28 cellular contexts compared by ENCODE assay signal in the genomic region with DNA sequence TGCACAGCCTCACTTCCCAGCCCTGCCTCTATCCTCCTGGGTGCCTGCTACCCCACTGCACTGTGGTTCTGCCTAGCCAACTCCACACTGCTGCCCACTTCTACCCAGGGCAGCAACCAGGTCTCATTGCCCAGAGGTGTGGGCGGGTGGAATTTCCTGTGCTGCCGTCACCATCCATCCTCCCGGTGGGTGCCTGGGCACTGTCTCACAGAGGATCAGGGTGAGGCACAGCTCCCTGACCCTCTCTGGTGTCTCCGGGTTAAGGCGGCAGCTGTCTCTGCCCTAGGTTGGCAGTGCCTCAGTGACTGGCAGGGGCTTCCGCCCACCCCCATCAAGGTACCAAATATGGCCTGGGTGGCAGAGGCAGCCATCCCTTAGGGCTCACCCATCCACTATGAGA.
"Had no signal": no experiment of that assay in that cellular context is flagged by ENCODE, and none has a peak within 500 bp of the region (broad histone marks: within the 10 kb centered on the region; RNA-seq: fewer than 3 reads in every experiment).

No MANE protein-coding gene starts in this region.

- FAIRE-seq: astrocyte, kidney, small intestine, TTC549 had no signal

- H3K27ac ChIP-seq: brain microvascular endothelial cell, coronary artery, dorsolateral prefrontal cortex, gastroesophageal sphincter, thyroid gland, VCaP had no signal

- H3K9me3 ChIP-seq: thyroid gland had no signal

- ATAC-seq: activated T-cell treated with anti-CD3 and anti-CD28 coated beads, Interleukin-2, amount 50 U/mL, for 4 hours; activated T-helper 17 cell treated with anti-CD3 and anti-CD28 coated beads, Interleukin-2, amount 50 U/mL, for 72 hours; gastroesophageal sphincter; naive thymus-derived CD4-positive, alpha-beta T cell; right cardiac atrium; stimulated activated effector memory CD8-positive, alpha-beta T cell treated with anti-CD3 and anti-CD28 coated beads, Interleukin-12 subunit alpha, Interleukin-12 subunit beta, amount 100 ng/mL, for 72 hours; stimulated activated naive CD8-positive, alpha-beta T cell treated with anti-CD3 and anti-CD28 coated beads, Interleukin-15, amount 100 ng/mL, for 72 hours had no signal

- H3K36me3 ChIP-seq: brain microvascular endothelial cell, gastroesophageal sphincter, thyroid gland had no signal

- DNase-seq: activated CD4-positive, alpha-beta T cell treated with anti-CD3 and anti-CD28 coated beads for 4 hours; activated CD4-positive, alpha-beta T cell treated with anti-CD3 and anti-CD28 coated beads, Interleukin-2, amount 50 U/mL, for 4 hours; activated gamma-delta T cell treated with Interleukin-2 at 50 U/mL for 16 hours; activated naive CD4-positive, alpha-beta T cell treated with anti-CD3 and anti-CD28 coated beads, Interleukin-2, amount 50 U/mL, for 16 hours; activated T-cell treated with anti-CD3 and anti-CD28 coated beads, Interleukin-2, amount 50 U/mL, for 4 hours; amniotic stem cell; brain microvascular endothelial cell; dorsolateral prefrontal cortex; effector memory CD4-positive, alpha-beta T cell; erythroblast; hippocampal formation; immature natural killer cell; kidney; midbrain; naive thymus-derived CD4-positive, alpha-beta T cell; nucleus accumbens; right cardiac atrium; small intestine; stimulated activated CD4-positive, alpha-beta T cell treated with anti-CD3 and anti-CD28 coated beads, Interleukin-4, amount 100 ng/mL, for 24 hours; stimulated activated naive CD8-positive, alpha-beta T cell treated with anti-CD3 and anti-CD28 coated beads, Interleukin-15, amount 100 ng/mL, for 72 hours; thyroid gland had no signal

- H3K4me3 ChIP-seq: coronary artery, dorsolateral prefrontal cortex, gastroesophageal sphincter, thyroid gland had no signal

- H3K27me3 ChIP-seq: brain microvascular endothelial cell, dorsolateral prefrontal cortex, gastroesophageal sphincter, thyroid gland had no signal

- H3K4me1 ChIP-seq: thyroid gland had no signal
